In genomic region chr4:83212041-83212851, GRCh38 we compare ENCODE assay signal across 1 cellular context.
TF ChIP-seq lines count a peak whose summit lies in the region.

No MANE protein-coding gene starts in this region.

TF ChIP-seq in K562, 482 proteins besides CTCF, POLR2A, EP300 and RAD21:
- no peak for TF ChIP-seq MGA (IDR thresholded peaks at IDR 0.05)
- TF ChIP-seq TEAD2 (tag; IDR thresholded peaks at IDR 0.05) = no peak
- no peak for TF ChIP-seq MLLT1 (IDR thresholded peaks at IDR 0.05)
- peak; percentile 56 to 68; a peak in 3 of 4 replicates for TF ChIP-seq NRF1 (conservative IDR thresholded peaks at IDR 0.05 in 1 of 2, IDR thresholded peaks at IDR 0.05 in 1 of 2)
